Comparison of ENCODE assay signal across 20 cellular contexts in genomic region chr17:73773702-73774101, GRCh38.
A peak's percentile ranks its signal among the peaks of the same experiment; 100 is the strongest.
DNase-seq lines count a peak whose midpoint lies in the region; ATAC-seq and FAIRE-seq lines count a peak whose summit lies in the region.
"Had no signal": no experiment of that assay in that cellular context is flagged by ENCODE, and none has a peak within 500 bp of the region (broad histone marks: within the 10 kb centered on the region; RNA-seq: fewer than 3 reads in every experiment).

No MANE protein-coding gene starts in this region.

- H3K9me3 Mint-ChIP-seq in activated CD4-positive, alpha-beta T cell treated with anti-CD3 and anti-CD28 coated beads, Interleukin-2, amount 10 ng/mL, durations not matched to agents 7 days and 5 days: no peaks in the 10 kb centered on the region
- H3K9me3 Mint-ChIP-seq in activated T-helper 17 cell treated with anti-CD3 and anti-CD28 coated beads, Interleukin-2, amount 50 U/mL, for 72 hours: no peaks in the 10 kb centered on the region
- H3K9me3 Mint-ChIP-seq: CD4-positive, alpha-beta memory T cell; IgD-negative memory B cell had no signal

- peak; percentile 82 for FAIRE-seq in urothelium cell line (lab: Jason Lieb, UNC)
- FAIRE-seq: HTR-8/SVneo had no signal

- H3K27me3 Mint-ChIP-seq in activated CD4-positive, alpha-beta T cell treated with anti-CD3 and anti-CD28 coated beads, Interleukin-2, amount 10 ng/mL, durations not matched to agents 7 days and 5 days: peaks cover 4% of the 10 kb centered on the region
- peaks cover 2% of the 10 kb centered on the region for H3K27me3 Mint-ChIP-seq in activated T-helper 17 cell treated with anti-CD3 and anti-CD28 coated beads, Interleukin-2, amount 50 U/mL, for 72 hours

- POLR2A ChIA-PET in activated CD4-positive, alpha-beta T cell treated with anti-CD3 and anti-CD28 coated beads, Interleukin-2, amount 10 ng/mL, durations not matched to agents 7 days and 5 days (lab: Charles Lee): no interaction called here

- CTCF ChIA-PET in activated CD4-positive, alpha-beta T cell treated with anti-CD3 and anti-CD28 coated beads, Interleukin-2, amount 10 ng/mL, durations not matched to agents 7 days and 5 days (lab: Charles Lee): interaction anchor here (0.7 kb wide), 1 partner anchor 127 kb away, joined by 3 read pairs; no protein-coding TSS in a partner anchor

- peak; percentile 23 for ATAC-seq in activated T-helper 17 cell treated with anti-CD3 and anti-CD28 coated beads, Interleukin-2, amount 50 U/mL, for 72 hours (replicated peaks)
- ATAC-seq in HG03045 (IDR thresholded peaks at IDR 0.05; ENCODE audit: unreplicated experiment): no peak
- ATAC-seq: PC-3 had no signal

- H3K27ac Mint-ChIP-seq in activated CD4-positive, alpha-beta T cell treated with anti-CD3 and anti-CD28 coated beads, Interleukin-2, amount 10 ng/mL, durations not matched to agents 7 days and 5 days: no peak overlapping the region
- no peak overlapping the region for H3K27ac Mint-ChIP-seq in activated T-helper 17 cell treated with anti-CD3 and anti-CD28 coated beads, Interleukin-2, amount 50 U/mL, for 72 hours
- H3K27ac Mint-ChIP-seq: B cell; CD4-positive, alpha-beta memory T cell; IgD-negative memory B cell had no signal

- H3K36me3 Mint-ChIP-seq in activated CD4-positive, alpha-beta T cell treated with anti-CD3 and anti-CD28 coated beads, Interleukin-2, amount 10 ng/mL, durations not matched to agents 7 days and 5 days (ENCODE audit: low read depth): no peaks in the 10 kb centered on the region
- H3K36me3 Mint-ChIP-seq in activated T-helper 17 cell treated with anti-CD3 and anti-CD28 coated beads, Interleukin-2, amount 50 U/mL, for 72 hours (ENCODE audit: low read depth): no peaks in the 10 kb centered on the region
- H3K36me3 Mint-ChIP-seq: CD4-positive, alpha-beta memory T cell; IgD-negative memory B cell had no signal

- no peaks in the 10 kb centered on the region for H3K4me1 Mint-ChIP-seq in activated CD4-positive, alpha-beta T cell treated with anti-CD3 and anti-CD28 coated beads, Interleukin-2, amount 10 ng/mL, durations not matched to agents 7 days and 5 days
- peaks cover 2% of the 10 kb centered on the region for H3K4me1 Mint-ChIP-seq in activated T-helper 17 cell treated with anti-CD3 and anti-CD28 coated beads, Interleukin-2, amount 50 U/mL, for 72 hours
- H3K4me1 Mint-ChIP-seq: B cell; CD4-positive, alpha-beta memory T cell; IgD-negative memory B cell had no signal

- peak; percentile 6 for DNase-seq in activated CD4-positive, alpha-beta T cell treated with anti-CD3 and anti-CD28 coated beads, Interleukin-2, amount 10 ng/mL, durations not matched to agents 7 days and 5 days
- no peak for DNase-seq in activated CD4-positive, alpha-beta T cell treated with anti-CD3 and anti-CD28 coated beads, Interleukin-2, amount 50 U/mL, for 4 hours
- DNase-seq in M059J (ENCODE audit: low read depth) (peak; percentile 7), urothelium cell line (ENCODE audit: low spot score) (no peak), midbrain (lab: John Stamatoyannopoulos, UW) (no peak), NCI-H524 (lab: John Stamatoyannopoulos, UW) (no peak)
- DNase-seq: CD4-positive, alpha-beta memory T cell; DMS79; HCEC 1CT; NCI-H1048; NCI-H1436 treated with DMSO at 0.1 percent for 48 hours; NCI-H2081 treated with DMSO at 0.1 percent for 48 hours; NCI-H526; PC-3; SW 1271 had no signal

- H3K4me3 Mint-ChIP-seq in activated CD4-positive, alpha-beta T cell treated with anti-CD3 and anti-CD28 coated beads, Interleukin-2, amount 10 ng/mL, durations not matched to agents 7 days and 5 days: no peak overlapping the region
- no peak overlapping the region for H3K4me3 Mint-ChIP-seq in activated T-helper 17 cell treated with anti-CD3 and anti-CD28 coated beads, Interleukin-2, amount 50 U/mL, for 72 hours
- H3K4me3 Mint-ChIP-seq: B cell; CD4-positive, alpha-beta memory T cell; IgD-negative memory B cell had no signal

Comparison
In these comparisons a context has a peak if more than half of its experiments do, and no peak if none do; other contexts are left out.
1. DNase-seq: peak in activated CD4-positive, alpha-beta T cell treated with anti-CD3 and anti-CD28 coated beads, Interleukin-2, amount 10 ng/mL, durations not matched to agents 7 days and 5 days (single experiment) and M059J (single experiment); none in activated CD4-positive, alpha-beta T cell treated with anti-CD3 and anti-CD28 coated beads, Interleukin-2, amount 50 U/mL, for 4 hours (0 of 2), urothelium cell line (single experiment), midbrain (single experiment) and NCI-H524 (0 of 2).